ENCODE assay signal across 12 cellular contexts in genomic region chr17:7248811-7249210, GRCh38. TPM values are rescaled to one million over a fixed set of nuclear protein-coding genes. Genes with fewer than 3 reads are reported as not detected.
DNase-seq lines count a peak whose midpoint lies in the region; TF ChIP-seq lines count a peak whose summit lies in the region.
"Had no signal": no experiment of that assay in that cellular context is flagged by ENCODE, and none has a peak within 500 bp of the region (broad histone marks: within the 10 kb centered on the region; RNA-seq: fewer than 3 reads in every experiment).

No MANE protein-coding gene starts in this region.

- DNase-seq in Caco-2 = no peak
- DNase-seq in myocyte (ENCODE audit: low read depth) = peak; percentile 82
- DNase-seq in SKM-1 (lab: John Stamatoyannopoulos, UW; ENCODE audit: unreplicated experiment) = no peak
- DNase-seq in glomerular visceral epithelial cell (ENCODE audit: extremely low spot score) = no peak
- no peak for DNase-seq in activated CD4-positive, alpha-beta T cell treated with anti-CD3 and anti-CD28 coated beads, Interleukin-2, amount 50 U/mL, for 48 hours
- DNase-seq: EL, H7, NCI-H1436 treated with DMSO at 0.1 percent for 48 hours, OCI-M1, testis had no signal

- H3K4me3 Mint-ChIP-seq in Caco-2 (ENCODE audit: unreplicated experiment) = peak overlapping the region; percentile 44

- no peak overlapping the region for H3K9ac ChIP-seq in OCI-LY3 (ENCODE audit: low read length)

- H3K27me3 ChIP-seq in Caco-2 (replicated peaks; ENCODE audit: control insufficient read depth, insufficient read depth, low read length) (no peaks in the 10 kb centered on the region), OCI-LY3 (ENCODE audit: low read depth, low read length) (no peaks in the 10 kb centered on the region)
- H3K27me3 ChIP-seq: breast epithelium, testis had no signal

- H3K79me2 ChIP-seq in OCI-LY3 (ENCODE audit: low read length) = peaks cover 69% of the 10 kb centered on the region

- CTCF ChIA-PET in Caco-2 (lab: Charles Lee) = interaction anchor here (0.7 kb wide), 1 partner anchor 19 kb away, joined by 3 read pairs; no protein-coding TSS in a partner anchor

- no peak for TF ChIP-seq CTCF in Caco-2 (IDR thresholded peaks at IDR 0.05; ENCODE audit: insufficient read depth in 1 of 2, low read depth in 1 of 2, low read length in 1 of 2, severe bottlenecking in 1 of 2, unreplicated experiment in 1 of 2)
- TF ChIP-seq CTCF in OCI-LY3 (IDR thresholded peaks at IDR 0.05; ENCODE audit: low read depth, low read length) = no peak

- H3K36me3 ChIP-seq in Caco-2 (ENCODE audit: control insufficient read depth, insufficient read depth, low read length) (no peaks in the 10 kb centered on the region), OCI-LY3 (replicated peaks; ENCODE audit: low read depth, low read length) (peaks cover 3% of the 10 kb centered on the region)
- H3K36me3 ChIP-seq: breast epithelium had no signal

- H4K20me1 ChIP-seq in OCI-LY3 (ENCODE audit: insufficient read depth, low read length) = peaks cover 8% of the 10 kb centered on the region

- POLR2A ChIA-PET in Caco-2 (lab: Charles Lee) = no interaction called here

- intact Hi-C loops in Caco-2 (cut with micrococcal nuclease; ENCODE audit: unreplicated experiment) = no loop called here

- no peak overlapping the region for H3K4me3 ChIP-seq in Caco-2 (ENCODE audit: low read depth, low read length)
- H3K4me3 ChIP-seq in OCI-LY3 (ENCODE audit: low read length) = no peak overlapping the region
- H3K4me3 ChIP-seq: testis had no signal

- H3K9me3 Mint-ChIP-seq in Caco-2 (ENCODE audit: unreplicated experiment) = no peaks in the 10 kb centered on the region

- no peaks in the 10 kb centered on the region for H3K9me3 ChIP-seq in Caco-2
- no peaks in the 10 kb centered on the region for H3K9me3 ChIP-seq in OCI-LY3 (ENCODE audit: insufficient read depth, low read length)
- H3K9me3 ChIP-seq: breast epithelium, testis had no signal

- BruUV-seq in Caco-2 (replicated peaks; lab: Mats Ljungman, UMichigan) = no TSS peak

- H3K27ac ChIP-seq in OCI-LY3 (ENCODE audit: low read length) = no peak overlapping the region
- H3K27ac ChIP-seq: testis had no signal

- H2AFZ ChIP-seq in OCI-LY3 (ENCODE audit: low read depth, low read length) = no peak overlapping the region

- H3K4me2 ChIP-seq in OCI-LY3 (ENCODE audit: low read length) = peak overlapping the region; percentile 95

- peaks cover 50% of the 10 kb centered on the region for H3K36me3 Mint-ChIP-seq in Caco-2 (ENCODE audit: insufficient read depth, unreplicated experiment)

- peaks cover 11% of the 10 kb centered on the region for H3K4me1 Mint-ChIP-seq in Caco-2 (ENCODE audit: low read depth, unreplicated experiment)

- H3K27ac Mint-ChIP-seq in Caco-2 (ENCODE audit: unreplicated experiment) = no peak overlapping the region

- no peaks in the 10 kb centered on the region for H3K27me3 Mint-ChIP-seq in Caco-2 (ENCODE audit: insufficient read depth, unreplicated experiment)

- H3K4me1 ChIP-seq in Caco-2 (no peaks in the 10 kb centered on the region), OCI-LY3 (ENCODE audit: low read length) (peaks cover 16% of the 10 kb centered on the region)

RNA-seq across cellular contexts. Expression of gene CTDNEP1, which starts 2.7 kb away (rescaled TPM):
- 68.6 and 71.1 TPM in 2 replicates for total RNA-seq in Caco-2 (2022)
- 69.1 and 88.9 TPM in 2 replicates for total RNA-seq in myocyte
- polyA plus RNA-seq in myocyte (2012) = 144 TPM

RNA-seq across cellular contexts. Expression of gene ELP5, which starts 3.2 kb away (rescaled TPM):
- total RNA-seq in Caco-2 (2022) = 43.2 and 43.3 TPM in 2 replicates
- total RNA-seq in myocyte = 75.1 and 81.8 TPM in 2 replicates
- polyA plus RNA-seq in myocyte (2012) = 91.3 TPM

RNA-seq across cellular contexts. Expression of gene GABARAP, which starts 6.6 kb away (rescaled TPM):
- total RNA-seq in Caco-2 (2022) = 129 and 140 TPM in 2 replicates
- 239 and 315 TPM in 2 replicates for total RNA-seq in myocyte
- polyA plus RNA-seq in myocyte (2012) = 849 TPM

RNA-seq across cellular contexts. Expression of gene PHF23, which starts 9.6 kb away (rescaled TPM):
- 20.5 and 20.6 TPM in 2 replicates for total RNA-seq in Caco-2 (2022)
- 52.3 and 54.7 TPM in 2 replicates for total RNA-seq in myocyte
- 59.0 TPM for polyA plus RNA-seq in myocyte (2012)

RNA-seq across cellular contexts. Expression of gene CLDN7, which starts 13.5 kb away (rescaled TPM):
- 111 and 115 TPM in 2 replicates for total RNA-seq in Caco-2 (2022)
- not detected in 2 replicates for total RNA-seq in myocyte
- polyA plus RNA-seq in myocyte (2012) = not detected
